In the genomic region with DNA sequence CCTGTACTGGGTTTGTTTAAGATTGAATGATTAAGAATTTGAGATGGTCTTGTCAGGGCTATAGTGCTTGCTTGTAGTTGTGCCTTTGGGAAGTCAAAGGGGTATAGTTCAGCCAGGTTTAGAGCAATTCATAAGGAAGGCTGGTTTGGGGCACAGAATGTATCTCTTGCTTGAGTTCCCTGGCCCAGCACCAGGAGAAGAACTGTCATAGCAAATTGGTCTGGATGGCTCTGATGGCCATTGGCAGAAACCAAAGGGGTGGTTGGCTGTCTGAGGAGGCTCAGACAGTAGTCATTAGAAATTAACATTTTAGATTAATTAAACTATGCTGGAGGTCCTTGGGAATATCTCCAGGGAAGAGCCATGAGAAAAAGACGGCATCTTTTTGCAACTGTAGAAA, we compare ENCODE assay signal across 10 cellular contexts. TPM values are rescaled to one million over a fixed set of nuclear protein-coding genes. Genes with fewer than 3 reads are reported as not detected.
"Had no signal": no experiment of that assay in that cellular context is flagged by ENCODE, and none has a peak within 500 bp of the region (broad histone marks: within the 10 kb centered on the region; RNA-seq: fewer than 3 reads in every experiment).

No MANE protein-coding gene starts in this region.

- H3K27ac Mint-ChIP-seq: GM23338, H9, HFFc6 had no signal

- H3K9me3 Mint-ChIP-seq: GM23338, H9 had no signal

- ATAC-seq: GM23338, HCT116 had no signal

- H3K4me3 Mint-ChIP-seq: GM23338, H9, HFFc6 had no signal

- DNase-seq: GM23248, GOT3, H7, H9, HCEC 1CT, HFFc6 had no signal

RNA-seq across cellular contexts. Expression of a gene that starts 25.4 kb away (rescaled TPM):
- total RNA-seq: GM23248, GM23338, H1, H4, H7, H9, HFFc6 had no signal
